In the genomic region with DNA sequence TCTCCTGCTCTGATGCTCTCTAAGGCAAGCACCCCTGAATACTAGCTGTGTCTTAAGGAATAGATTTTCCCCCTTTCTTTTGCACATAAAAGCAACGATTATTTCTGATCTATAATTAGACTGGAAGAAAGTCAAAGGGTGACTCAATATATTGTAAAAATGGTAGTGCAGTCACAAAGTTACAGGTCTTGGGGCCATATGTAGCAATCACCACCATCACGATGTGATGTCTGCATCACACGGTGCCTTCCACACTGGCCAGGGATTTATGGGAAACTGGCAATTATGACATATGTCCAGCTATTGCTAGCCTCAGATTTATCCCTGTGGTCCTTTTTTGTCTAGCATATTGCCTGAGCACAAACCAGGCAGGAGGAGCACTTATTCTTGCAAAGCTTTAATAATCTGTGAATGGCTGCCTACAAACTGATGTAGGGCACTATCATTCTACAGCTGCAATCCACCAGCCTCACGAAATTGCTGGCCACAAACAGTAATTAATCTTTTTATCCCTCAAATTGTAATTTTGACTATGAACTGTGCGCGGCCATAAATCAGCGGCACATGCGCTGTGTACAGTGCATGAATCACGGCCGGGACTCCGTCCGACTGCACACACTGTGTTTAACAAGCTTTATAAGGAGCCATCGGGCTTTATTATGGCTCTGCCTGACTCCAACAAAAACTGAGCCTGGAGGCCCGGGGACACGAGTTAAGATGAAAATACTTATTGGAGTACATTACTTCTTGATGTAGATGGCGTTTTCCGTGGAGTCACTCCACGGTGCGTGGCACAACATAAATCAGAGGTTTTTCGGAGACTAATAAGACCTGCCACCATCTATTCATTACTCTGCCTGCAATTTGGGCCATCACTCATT, we compare ENCODE assay signal across 14 cellular contexts.
"Had no signal": no experiment of that assay in that cellular context is flagged by ENCODE, and none has a peak within 500 bp of the region (broad histone marks: within the 10 kb centered on the region; RNA-seq: fewer than 3 reads in every experiment).

No MANE protein-coding gene starts in this region.

- H3K36me3 ChIP-seq: pancreas, right lobe of liver, upper lobe of right lung had no signal

- H3K4me3 ChIP-seq: body of pancreas, dorsolateral prefrontal cortex, pancreas, right lobe of liver, upper lobe of right lung had no signal

- H3K27me3 ChIP-seq: right lobe of liver, upper lobe of right lung had no signal

- H3K9me3 Mint-ChIP-seq: activated CD4-positive, alpha-beta T cell treated with anti-CD3 and anti-CD28 coated beads, Interleukin-2, amount 10 ng/mL, durations not matched to agents 24 days and 14 days; activated naive CD4-positive, alpha-beta T cell treated with anti-CD3 and anti-CD28 coated beads for 36 hours; activated T-cell treated with anti-CD3 and anti-CD28 coated beads, Interleukin-2, amount 50 U/mL, for 24 hours; immature natural killer cell; naive thymus-derived CD8-positive, alpha-beta T cell; stimulated activated memory B cell treated with anti-CD40 and anti-IgM and Interleukin-4, amounts not matched to agents 10 μg/mL and 1 μg/mL and 100 μg/mL, for 72 hours had no signal

- ATAC-seq: activated CD8-positive, alpha-beta T cell treated with anti-CD3 and anti-CD28 coated beads, Interleukin-2, amount 10 ng/mL, durations not matched to agents 7 days and 5 days; body of pancreas; naive thymus-derived CD8-positive, alpha-beta T cell; pancreas; right lobe of liver; stimulated activated memory B cell treated with anti-CD40 and anti-IgM and Interleukin-4, amounts not matched to agents 10 μg/mL and 1 μg/mL and 100 μg/mL, for 72 hours; upper lobe of right lung had no signal

- H3K27me3 Mint-ChIP-seq: stimulated activated memory B cell treated with anti-CD40 and anti-IgM and Interleukin-4, amounts not matched to agents 10 μg/mL and 1 μg/mL and 100 μg/mL, for 72 hours had no signal

- H3K27ac ChIP-seq: body of pancreas, dorsolateral prefrontal cortex, pancreas, right lobe of liver, upper lobe of right lung had no signal

- H3K36me3 Mint-ChIP-seq: immature natural killer cell; naive thymus-derived CD8-positive, alpha-beta T cell; stimulated activated memory B cell treated with anti-CD40 and anti-IgM and Interleukin-4, amounts not matched to agents 10 μg/mL and 1 μg/mL and 100 μg/mL, for 72 hours had no signal

- H3K27ac Mint-ChIP-seq: activated CD4-positive, alpha-beta T cell treated with anti-CD3 and anti-CD28 coated beads, Interleukin-2, amount 10 ng/mL, durations not matched to agents 24 days and 14 days; activated CD8-positive, alpha-beta T cell treated with anti-CD3 and anti-CD28 coated beads, Interleukin-2, amount 10 ng/mL, durations not matched to agents 7 days and 5 days; activated naive CD4-positive, alpha-beta T cell treated with anti-CD3 and anti-CD28 coated beads for 36 hours; activated T-cell treated with anti-CD3 and anti-CD28 coated beads, Interleukin-2, amount 50 U/mL, for 24 hours; immature natural killer cell; naive thymus-derived CD8-positive, alpha-beta T cell; stimulated activated memory B cell treated with anti-CD40 and anti-IgM and Interleukin-4, amounts not matched to agents 10 μg/mL and 1 μg/mL and 100 μg/mL, for 72 hours had no signal

- DNase-seq: activated CD4-positive, alpha-beta T cell treated with anti-CD3 and anti-CD28 coated beads, Interleukin-2, amount 10 ng/mL, durations not matched to agents 24 days and 14 days; activated CD8-positive, alpha-beta T cell treated with anti-CD3 and anti-CD28 coated beads, Interleukin-2, amount 10 ng/mL, durations not matched to agents 7 days and 5 days; activated naive CD4-positive, alpha-beta T cell treated with anti-CD3 and anti-CD28 coated beads for 36 hours; activated T-cell treated with anti-CD3 and anti-CD28 coated beads, Interleukin-2, amount 50 U/mL, for 24 hours; body of pancreas; immature natural killer cell; mesenchymal stem cell; naive thymus-derived CD8-positive, alpha-beta T cell; right lobe of liver; stimulated activated CD4-positive, alpha-beta T cell treated with anti-CD3 and anti-CD28 coated beads, Interleukin-4, amount 100 ng/mL, for 4 hours; upper lobe of right lung had no signal

- H3K4me1 Mint-ChIP-seq: activated CD4-positive, alpha-beta T cell treated with anti-CD3 and anti-CD28 coated beads, Interleukin-2, amount 10 ng/mL, durations not matched to agents 24 days and 14 days; immature natural killer cell; naive thymus-derived CD8-positive, alpha-beta T cell; stimulated activated memory B cell treated with anti-CD40 and anti-IgM and Interleukin-4, amounts not matched to agents 10 μg/mL and 1 μg/mL and 100 μg/mL, for 72 hours had no signal

- H3K9me3 ChIP-seq: body of pancreas, pancreas, right lobe of liver, upper lobe of right lung had no signal

- H3K4me3 Mint-ChIP-seq: activated CD4-positive, alpha-beta T cell treated with anti-CD3 and anti-CD28 coated beads, Interleukin-2, amount 10 ng/mL, durations not matched to agents 24 days and 14 days; activated CD8-positive, alpha-beta T cell treated with anti-CD3 and anti-CD28 coated beads, Interleukin-2, amount 10 ng/mL, durations not matched to agents 7 days and 5 days; activated naive CD4-positive, alpha-beta T cell treated with anti-CD3 and anti-CD28 coated beads for 36 hours; activated T-cell treated with anti-CD3 and anti-CD28 coated beads, Interleukin-2, amount 50 U/mL, for 24 hours; immature natural killer cell; naive thymus-derived CD8-positive, alpha-beta T cell; stimulated activated memory B cell treated with anti-CD40 and anti-IgM and Interleukin-4, amounts not matched to agents 10 μg/mL and 1 μg/mL and 100 μg/mL, for 72 hours had no signal
